Comparison of ENCODE assay signal across 18 cellular contexts in the genomic region with DNA sequence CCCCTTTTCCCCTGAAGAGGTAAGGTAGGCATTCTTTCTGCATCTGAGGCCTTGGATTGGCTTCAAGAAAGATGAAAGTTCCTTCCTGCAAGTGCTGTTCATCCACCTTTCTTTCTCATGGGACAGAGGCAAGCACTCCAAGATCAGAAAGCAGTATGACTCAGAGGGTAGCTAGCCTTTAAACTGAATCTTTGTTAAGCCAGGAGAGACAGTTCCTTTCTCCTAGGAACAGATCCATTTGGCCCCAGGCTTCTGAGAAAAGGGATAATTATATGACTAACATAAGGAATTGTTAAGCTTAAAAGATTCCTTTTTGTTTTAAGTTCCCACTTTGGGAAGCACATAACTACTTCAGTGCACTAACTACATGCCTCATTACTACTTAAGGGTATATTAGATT.
A peak's percentile ranks its signal among the peaks of the same experiment; 100 is the strongest.
DNase-seq lines count a peak whose midpoint lies in the region; ATAC-seq, FAIRE-seq and TF ChIP-seq lines count a peak whose summit lies in the region.
"Had no signal": no experiment of that assay in that cellular context is flagged by ENCODE, and none has a peak within 500 bp of the region (broad histone marks: within the 10 kb centered on the region; RNA-seq: fewer than 3 reads in every experiment).

No MANE protein-coding gene starts in this region.

- no peak overlapping the region for H3K27ac ChIP-seq in small intestine (ENCODE audit: low read depth in 1 of 2, low read length in 1 of 2)
- H3K27ac ChIP-seq: sigmoid colon had no signal

- H3K36me3 ChIP-seq in small intestine (ENCODE audit: control insufficient read depth in 2 of 2, insufficient read depth in 2 of 2, low read length in 2 of 2): no peaks in the 10 kb centered on the region
- H3K36me3 ChIP-seq: sigmoid colon, tibial nerve had no signal

- no peak for FAIRE-seq in small intestine (lab: Jason Lieb, UNC)
- FAIRE-seq: endometrium, K562, TTC549 had no signal

- H3K4me3 ChIP-seq in astrocyte of the spinal cord (ENCODE audit: low read depth, low read length) (no peak overlapping the region), small intestine (ENCODE audit: low read depth in 1 of 2, low read length in 2 of 2) (no peak overlapping the region)
- H3K4me3 ChIP-seq: K562, sigmoid colon, tibial nerve had no signal

- POLR2A ChIA-PET in HEK293T (lab: Yijun Ruan, JAX): no interaction called here

- ATAC-seq in GM18870 (IDR thresholded peaks at IDR 0.05; ENCODE audit: unreplicated experiment): no peak
- ATAC-seq: K562, natural killer cell had no signal

- TF ChIP-seq CTCF in astrocyte of the spinal cord (IDR thresholded peaks at IDR 0.05; ENCODE audit: low read depth, low read length): no peak

- H3K27me3 ChIP-seq in small intestine (ENCODE audit: control insufficient read depth in 2 of 2, insufficient read depth in 2 of 2, low read length in 2 of 2): no peaks in the 10 kb centered on the region
- H3K27me3 ChIP-seq: sigmoid colon, tibial nerve had no signal

- in situ Hi-C loops in astrocyte of the spinal cord (cut with HindIII; ENCODE audit: low sequenced_read_pairs): no loop called here

- H3K9me3 ChIP-seq in small intestine (ENCODE audit: control insufficient read depth, low read depth): no peaks in the 10 kb centered on the region
- H3K9me3 ChIP-seq: sigmoid colon, tibial nerve had no signal

- peaks cover 0 to 2% of the 10 kb centered on the region in 2 donors for H3K4me1 ChIP-seq in small intestine (ENCODE audit: control insufficient read depth in 2 of 2, insufficient read depth in 1 of 2, low read depth in 1 of 2, low read length in 1 of 2)

- CTCF ChIA-PET in HEK293T (lab: Yijun Ruan, JAX): interaction anchor here (1.1 kb wide), 1 partner anchor 14 kb away, joined by 3 read pairs; no protein-coding TSS in a partner anchor

- peak; percentile 66 for DNase-seq in AG08395 (ENCODE audit: low spot score)
- DNase-seq in HPDE6-E6E7 (ENCODE audit: extremely low spot score): peak; percentile 26
- peak; percentile 59 for DNase-seq in astrocyte of the spinal cord (ENCODE audit: low read depth, low spot score)
- DNase-seq in islet precursor cell: peak; percentile 86
- DNase-seq in NCI-H146 (lab: John Stamatoyannopoulos, UW): no peak
- DNase-seq in HEK293T (ENCODE audit: extremely low spot score): no peak
- no peak for DNase-seq in small intestine
- DNase-seq: activated CD8-positive, alpha-beta memory T cell treated with anti-CD3 and anti-CD28 coated beads, Interleukin-2, amount 50 U/mL, for 4 hours; H7; natural killer cell; NCI-H2171 treated with DMSO at 0.1 percent for 48 hours; RPMI8226; sigmoid colon had no signal

TF ChIP-seq in HEK293T, 16 proteins besides CTCF, POLR2A, EP300 and RAD21:
- no peak for TF ChIP-seq TARDBP (IDR thresholded peaks at IDR 0.05)
- no peak for TF ChIP-seq LEF1 (IDR thresholded peaks at IDR 0.05; ENCODE audit: borderline replicate concordance)
- no peak for TF ChIP-seq L3MBTL2 (conservative IDR thresholded peaks at IDR 0.05)
- no peak for TF ChIP-seq NFRKB (IDR thresholded peaks at IDR 0.05)
TF ChIP-seq in HEK293T: peak in this region for 0.

Comparison
In these comparisons a context has a peak if more than half of its experiments do, and no peak if none do; other contexts are left out.
1. DNase-seq: peak in AG08395 (single experiment), HPDE6-E6E7 (single experiment), astrocyte of the spinal cord (single experiment) and islet precursor cell (single experiment); none in NCI-H146 (single experiment), HEK293T (single experiment) and small intestine (single experiment).